8 cellular contexts compared by ENCODE assay signal in genomic region chr17:31857920-31858646, GRCh38. TPM values are rescaled to one million over a fixed set of nuclear protein-coding genes. Genes with fewer than 3 reads are reported as not detected.
A peak's percentile ranks its signal among the peaks of the same experiment; 100 is the strongest.
DNase-seq lines count a peak whose midpoint lies in the region; ATAC-seq lines count a peak whose summit lies in the region.

No MANE protein-coding gene starts in this region.

- ATAC-seq in effector memory CD8-positive, alpha-beta T cell (replicated peaks), result peak; percentile 19
- no peak for ATAC-seq in naive thymus-derived CD4-positive, alpha-beta T cell
- ATAC-seq in GM19324 (IDR thresholded peaks at IDR 0.05; ENCODE audit: low FRiP score, unreplicated experiment), result no peak

- intact Hi-C loops in naive thymus-derived CD4-positive, alpha-beta T cell (cut with micrococcal nuclease), result loop anchor here (2.0 to 10.0 kb wide), 5 partner anchors 79 to 1743 kb away; partner anchors contain the start of genes SUZ12 (in 2 of the 2) and NSRP1 (in 1 of the 2)

- CTCF ChIA-PET in naive thymus-derived CD4-positive, alpha-beta T cell (lab: Charles Lee), result no interaction called here

- peaks cover 0 to 7% of the 10 kb centered on the region in 2 donors for H3K4me1 ChIP-seq in naive thymus-derived CD4-positive, alpha-beta T cell (ENCODE audit: control insufficient read depth in 2 of 2, insufficient read depth in 2 of 2, low read length in 2 of 2)

- no peaks in the 10 kb centered on the region for H3K9me3 ChIP-seq in naive thymus-derived CD4-positive, alpha-beta T cell (ENCODE audit: control insufficient read depth in 2 of 3, low read length in 3 of 3)

- H3K36me3 Mint-ChIP-seq in effector memory CD8-positive, alpha-beta T cell (ENCODE audit: insufficient read depth), result peaks cover 19% of the 10 kb centered on the region
- peaks cover under 1 to 5% (median 3%) of the 10 kb centered on the region in 5 donors for H3K36me3 Mint-ChIP-seq in naive thymus-derived CD4-positive, alpha-beta T cell

- H3K4me3 Mint-ChIP-seq in effector memory CD8-positive, alpha-beta T cell, result peak overlapping the region; percentile 71 to 72
- peak overlapping the region; percentile 70 to 90 (median 79) for H3K4me3 Mint-ChIP-seq in naive thymus-derived CD4-positive, alpha-beta T cell

- H3K27ac ChIP-seq in naive thymus-derived CD4-positive, alpha-beta T cell (ENCODE audit: low read depth, low read length), result peak overlapping the region; percentile 51

- DNase-seq in DMS 273 (lab: John Stamatoyannopoulos, UW; ENCODE audit: unreplicated experiment) (peak; percentile 43), DMS 273 treated with DMSO at 0.1 percent for 48 hours (lab: John Stamatoyannopoulos, UW) (no peak), NCI-H526 treated with DMSO at 0.1 percent for 48 hours (lab: John Stamatoyannopoulos, UW) (peak; percentile 48), G401 (ENCODE audit: low spot score) (no peak), NCI-H524 treated with DMSO at 0.1 percent for 48 hours (lab: John Stamatoyannopoulos, UW) (no peak)
- no peak for DNase-seq in effector memory CD8-positive, alpha-beta T cell
- peak in 2 of 9 donors; percentile 27 to 33 for DNase-seq in naive thymus-derived CD4-positive, alpha-beta T cell

- in situ Hi-C loops in G401 (cut with HindIII; ENCODE audit: low sequenced_read_pairs), result no loop called here

- POLR2A ChIA-PET in naive thymus-derived CD4-positive, alpha-beta T cell (lab: Charles Lee), result no interaction called here

- H3K4me1 Mint-ChIP-seq in effector memory CD8-positive, alpha-beta T cell (ENCODE audit: low read depth in 2 of 2), result peaks cover 13 to 15% of the 10 kb centered on the region in 2 donors
- peaks cover 11 to 19% (median 15%) of the 10 kb centered on the region in 7 donors for H3K4me1 Mint-ChIP-seq in naive thymus-derived CD4-positive, alpha-beta T cell

- no peaks in the 10 kb centered on the region for H3K27me3 ChIP-seq in naive thymus-derived CD4-positive, alpha-beta T cell (ENCODE audit: control insufficient read depth in 2 of 2, insufficient read depth in 2 of 2, low read length in 2 of 2)

- H3K9me3 Mint-ChIP-seq in effector memory CD8-positive, alpha-beta T cell, result no peaks in the 10 kb centered on the region
- no peaks in the 10 kb centered on the region for H3K9me3 Mint-ChIP-seq in naive thymus-derived CD4-positive, alpha-beta T cell

- peak overlapping the region; percentile 60 for H3K4me3 ChIP-seq in naive thymus-derived CD4-positive, alpha-beta T cell (ENCODE audit: low read length)

- H3K27me3 Mint-ChIP-seq in effector memory CD8-positive, alpha-beta T cell, result no peaks in the 10 kb centered on the region
- no peaks in the 10 kb centered on the region for H3K27me3 Mint-ChIP-seq in naive thymus-derived CD4-positive, alpha-beta T cell

- peak overlapping the region in 1 of 2 donors; percentile 3 for H3K27ac Mint-ChIP-seq in effector memory CD8-positive, alpha-beta T cell
- H3K27ac Mint-ChIP-seq in naive thymus-derived CD4-positive, alpha-beta T cell, result peak overlapping the region; percentile 0 to 76 (median 31)

- peaks cover 0 to 10% (median 0%) of the 10 kb centered on the region in 3 experiments for H3K36me3 ChIP-seq in naive thymus-derived CD4-positive, alpha-beta T cell (ENCODE audit: control insufficient read depth in 2 of 3, insufficient read depth in 3 of 3, low read length in 3 of 3)

RNA-seq across cellular contexts. Expression of gene COPRS, which starts 1.0 kb away (rescaled TPM):
- 10 to 100 TPM in 1 of 5 experiments, 1 to 10 TPM in 4; 2.2 to 20.9 (median 4.2) TPM for total RNA-seq in naive thymus-derived CD4-positive, alpha-beta T cell
- 10 to 100 TPM; 14.3 to 16.4 TPM for polyA plus RNA-seq in naive thymus-derived CD4-positive, alpha-beta T cell
- 199 and 233 TPM in 2 replicates for total RNA-seq in G401 (2014; rRNA removed; shearing (Covaris generic))

RNA-seq across cellular contexts. Expression of gene UTP6, which starts 43.4 kb away (rescaled TPM):
- 10 to 100 TPM; 43.2 to 82.0 (median 63.8) TPM for total RNA-seq in naive thymus-derived CD4-positive, alpha-beta T cell
- polyA plus RNA-seq in naive thymus-derived CD4-positive, alpha-beta T cell, result 10 to 100 TPM; 23.9 to 31.3 TPM
- 48.0 and 59.7 TPM in 2 replicates for total RNA-seq in G401 (2014; rRNA removed; shearing (Covaris generic))

Comparison
In these comparisons a context has a peak if more than half of its experiments do, and no peak if none do; other contexts are left out.
1. DNase-seq: peak in DMS 273 (single experiment) and NCI-H526 treated with DMSO at 0.1 percent for 48 hours (single experiment); none in DMS 273 treated with DMSO at 0.1 percent for 48 hours (single experiment), effector memory CD8-positive, alpha-beta T cell (0 of 3), G401 (single experiment) and NCI-H524 treated with DMSO at 0.1 percent for 48 hours (single experiment).